ENCODE assay signal across 29 cellular contexts in genomic region chr1:212651977-212652376, GRCh38. TPM values are rescaled to one million over a fixed set of nuclear protein-coding genes. Genes with fewer than 3 reads are reported as not detected.
"Had no signal": no experiment of that assay in that cellular context is flagged by ENCODE, and none has a peak within 500 bp of the region (broad histone marks: within the 10 kb centered on the region; RNA-seq: fewer than 3 reads in every experiment).

No MANE protein-coding gene starts in this region.

- H3K4me1 ChIP-seq: right lobe of liver, upper lobe of left lung, vagina had no signal

- DNase-seq: activated B cell treated with CpG ODN at 0.5 μM for 24 hours; activated CD4-positive, alpha-beta T cell treated with anti-CD3 and anti-CD28 coated beads, Interleukin-2, amount 50 U/mL, for 1 hour; activated CD8-positive, alpha-beta T cell treated with anti-CD3 and anti-CD28 coated beads for 36 hours; activated gamma-delta T cell treated with Interleukin-2 at 50 U/mL for 16 hours; activated naive CD4-positive, alpha-beta T cell treated with anti-CD3 and anti-CD28 coated beads, Interleukin-2, amount 50 U/mL, for 16 hours; activated T-cell treated with anti-CD3 and anti-CD28 coated beads, Interleukin-2, amount 50 U/mL, for 4 hours; amygdala; effector memory CD4-positive, alpha-beta T cell; foreskin keratinocyte; heart left ventricle; left ventricle myocardium inferior; mucosa of descending colon; ovary; right lobe of liver; small intestine; stimulated activated CD4-positive, alpha-beta T cell treated with anti-CD3 and anti-CD28 coated beads, Interleukin-4, amount 100 ng/mL, for 24 hours; stimulated activated naive CD8-positive, alpha-beta T cell treated with anti-CD3 and anti-CD28 coated beads, Interleukin-15, amount 100 ng/mL, for 72 hours; T-helper 17 cell; thyroid gland; upper lobe of left lung had no signal

- H3K4me3 ChIP-seq: heart left ventricle, left ventricle myocardium inferior, lung, mucosa of descending colon, ovary, right lobe of liver, thyroid gland, upper lobe of left lung, vagina had no signal

- H3K27me3 ChIP-seq: heart left ventricle, neutrophil, ovary, right lobe of liver, thyroid gland, upper lobe of left lung, vagina had no signal

- H3K36me3 ChIP-seq: heart left ventricle, left ventricle myocardium inferior, neutrophil, ovary, right lobe of liver, thyroid gland, upper lobe of left lung, vagina had no signal

- H3K27ac Mint-ChIP-seq: activated B cell treated with CpG ODN at 0.5 μM for 24 hours; activated CD8-positive, alpha-beta T cell treated with anti-CD3 and anti-CD28 coated beads for 36 hours; activated T-helper 17 cell treated with anti-CD3 and anti-CD28 coated beads, Interleukin-2, amount 50 U/mL, for 72 hours; natural killer cell treated with Interleukin-12 subunit alpha and Interleukin-12 subunit beta and Interleukin-15 and Interleukin-18, amount 100 ng/mL, for 72 hours; progenitor cell of endocrine pancreas; stimulated activated effector memory CD8-positive, alpha-beta T cell treated with anti-CD3 and anti-CD28 coated beads, Interleukin-12 subunit alpha, Interleukin-12 subunit beta, amount 100 ng/mL, for 72 hours; stimulated activated naive CD8-positive, alpha-beta T cell treated with anti-CD3 and anti-CD28 coated beads, Interleukin-15, amount 100 ng/mL, for 72 hours; T-helper 17 cell had no signal

- H3K9me3 ChIP-seq: heart left ventricle, left ventricle myocardium inferior, mucosa of descending colon, neutrophil, ovary, right lobe of liver, thyroid gland, upper lobe of left lung, vagina had no signal

- H3K4me1 Mint-ChIP-seq: activated B cell treated with CpG ODN at 0.5 μM for 24 hours; activated T-helper 17 cell treated with anti-CD3 and anti-CD28 coated beads, Interleukin-2, amount 50 U/mL, for 72 hours; central memory CD8-positive, alpha-beta T cell; stimulated activated effector memory CD8-positive, alpha-beta T cell treated with anti-CD3 and anti-CD28 coated beads, Interleukin-12 subunit alpha, Interleukin-12 subunit beta, amount 100 ng/mL, for 72 hours; stimulated activated naive CD8-positive, alpha-beta T cell treated with anti-CD3 and anti-CD28 coated beads, Interleukin-15, amount 100 ng/mL, for 72 hours; T-helper 17 cell had no signal

- H3K27ac ChIP-seq: foreskin keratinocyte, heart left ventricle, left ventricle myocardium inferior, neutrophil, ovary, right lobe of liver, thyroid gland, upper lobe of left lung, vagina had no signal

- H3K4me3 Mint-ChIP-seq: activated B cell treated with CpG ODN at 0.5 μM for 24 hours; activated CD8-positive, alpha-beta T cell treated with anti-CD3 and anti-CD28 coated beads for 36 hours; activated T-cell treated with anti-CD3 and anti-CD28 coated beads, Interleukin-2, amount 50 U/mL, for 4 hours; activated T-helper 17 cell treated with anti-CD3 and anti-CD28 coated beads, Interleukin-2, amount 50 U/mL, for 72 hours; central memory CD8-positive, alpha-beta T cell; natural killer cell treated with Interleukin-12 subunit alpha and Interleukin-12 subunit beta and Interleukin-15 and Interleukin-18, amount 100 ng/mL, for 72 hours; stimulated activated effector memory CD8-positive, alpha-beta T cell treated with anti-CD3 and anti-CD28 coated beads, Interleukin-12 subunit alpha, Interleukin-12 subunit beta, amount 100 ng/mL, for 72 hours; stimulated activated naive CD8-positive, alpha-beta T cell treated with anti-CD3 and anti-CD28 coated beads, Interleukin-15, amount 100 ng/mL, for 72 hours; T-helper 17 cell had no signal

- H3K36me3 Mint-ChIP-seq: natural killer cell treated with Interleukin-12 subunit alpha and Interleukin-12 subunit beta and Interleukin-15 and Interleukin-18, amount 100 ng/mL, for 72 hours; stimulated activated effector memory CD8-positive, alpha-beta T cell treated with anti-CD3 and anti-CD28 coated beads, Interleukin-12 subunit alpha, Interleukin-12 subunit beta, amount 100 ng/mL, for 72 hours had no signal

- H3K9me3 Mint-ChIP-seq: activated B cell treated with CpG ODN at 0.5 μM for 24 hours; activated CD8-positive, alpha-beta T cell treated with anti-CD3 and anti-CD28 coated beads for 36 hours; activated T-cell treated with anti-CD3 and anti-CD28 coated beads, Interleukin-2, amount 50 U/mL, for 4 hours; activated T-helper 17 cell treated with anti-CD3 and anti-CD28 coated beads, Interleukin-2, amount 50 U/mL, for 72 hours; central memory CD8-positive, alpha-beta T cell; natural killer cell treated with Interleukin-12 subunit alpha and Interleukin-12 subunit beta and Interleukin-15 and Interleukin-18, amount 100 ng/mL, for 72 hours; stimulated activated effector memory CD8-positive, alpha-beta T cell treated with anti-CD3 and anti-CD28 coated beads, Interleukin-12 subunit alpha, Interleukin-12 subunit beta, amount 100 ng/mL, for 72 hours; stimulated activated naive CD8-positive, alpha-beta T cell treated with anti-CD3 and anti-CD28 coated beads, Interleukin-15, amount 100 ng/mL, for 72 hours had no signal

- ATAC-seq: activated CD8-positive, alpha-beta T cell treated with anti-CD3 and anti-CD28 coated beads for 36 hours; activated T-cell treated with anti-CD3 and anti-CD28 coated beads, Interleukin-2, amount 50 U/mL, for 4 hours; activated T-helper 17 cell treated with anti-CD3 and anti-CD28 coated beads, Interleukin-2, amount 50 U/mL, for 72 hours; foreskin keratinocyte; mucosa of descending colon; natural killer cell treated with Interleukin-12 subunit alpha and Interleukin-12 subunit beta and Interleukin-15 and Interleukin-18, amount 100 ng/mL, for 72 hours; stimulated activated effector memory CD8-positive, alpha-beta T cell treated with anti-CD3 and anti-CD28 coated beads, Interleukin-12 subunit alpha, Interleukin-12 subunit beta, amount 100 ng/mL, for 72 hours; stimulated activated naive CD8-positive, alpha-beta T cell treated with anti-CD3 and anti-CD28 coated beads, Interleukin-15, amount 100 ng/mL, for 72 hours; T-helper 17 cell had no signal

RNA-seq across cellular contexts. Expression of gene BATF3, which starts 47.7 kb away (rescaled TPM):
- total RNA-seq: epithelial cell of proximal tubule had no signal
